8 cellular contexts compared by ENCODE assay signal in the genomic region with DNA sequence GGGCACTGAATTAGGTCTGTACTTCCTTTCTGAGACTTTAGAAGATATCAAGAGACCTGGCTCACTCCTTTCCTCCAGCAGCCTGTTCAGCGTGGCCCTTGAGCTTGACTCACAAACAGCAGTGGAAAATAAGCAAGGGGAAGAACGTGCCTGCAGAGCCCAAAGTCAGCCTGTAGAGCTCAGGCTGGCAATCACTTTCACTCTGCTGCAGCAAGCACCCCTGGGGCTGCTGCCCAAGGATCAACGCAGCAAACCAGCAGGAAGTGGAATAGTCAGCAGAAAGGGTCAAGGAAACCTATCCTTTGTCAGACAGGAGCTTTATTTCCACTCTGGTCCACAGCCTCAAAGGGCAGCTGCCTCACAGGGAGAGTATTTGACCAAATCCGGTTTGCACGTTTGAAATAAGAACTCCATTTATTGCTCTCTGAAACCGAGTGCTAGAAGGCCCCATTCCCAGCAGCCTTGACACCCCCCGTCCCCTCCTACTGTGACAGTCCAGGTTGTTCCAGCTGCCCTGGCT.
A peak's percentile ranks its signal among the peaks of the same experiment; 100 is the strongest.
DNase-seq lines count a peak whose midpoint lies in the region; ATAC-seq, FAIRE-seq and TF ChIP-seq lines count a peak whose summit lies in the region.

No MANE protein-coding gene starts in this region.

- in situ Hi-C loops in HepG2 (cut with HindIII; ENCODE audit: extremely low pct_ligation_motif_present, low pct_unique_long_range_greater_than_20kb) (no loop called here), ACHN (cut with HindIII; ENCODE audit: low pct_ligation_motif_present, low pct_unique_long_range_greater_than_20kb, low sequenced_read_pairs) (no loop called here)

- H3K79me2 ChIP-seq in OCI-LY3 (ENCODE audit: low read length) (peaks cover 9% of the 10 kb centered on the region), HepG2 (ENCODE audit: insufficient read depth, low read length) (no peaks in the 10 kb centered on the region)

- no peak for TF ChIP-seq CTCF in OCI-LY3 (IDR thresholded peaks at IDR 0.05; ENCODE audit: low read depth, low read length)
- no peak for TF ChIP-seq CTCF in HepG2 (CRISPR knock-in tag; IDR thresholded peaks at IDR 0.05)

- H3K27ac ChIP-seq in OCI-LY3 (ENCODE audit: low read length) (peak overlapping the region; percentile 100), HepG2 (ENCODE audit: extremely low read length, insufficient read depth, low read length) (no peak overlapping the region)

- H3K4me1 Mint-ChIP-seq in stimulated activated memory B cell treated with anti-CD40 and anti-IgM and Interleukin-4, amounts not matched to agents 10 μg/mL and 1 μg/mL and 100 μg/mL, for 72 hours: peaks cover 45% of the 10 kb centered on the region

- no peak for TF ChIP-seq POLR2A in HepG2 (IDR thresholded peaks at IDR 0.05; ENCODE audit: insufficient read depth in 1 of 2, low read depth in 2 of 2, low read length in 2 of 2)

- DNase-seq in ELR (ENCODE audit: low read depth) (peak; percentile 86), HCEC 1CT (peak; percentile 25), amniotic epithelial cell (ENCODE audit: low read depth) (peak; percentile 71), HepG2 (ENCODE audit: low spot score) (no peak), ACHN (no peak), NCI-H1048 (lab: John Stamatoyannopoulos, UW) (no peak)

- H3K4me3 Mint-ChIP-seq in stimulated activated memory B cell treated with anti-CD40 and anti-IgM and Interleukin-4, amounts not matched to agents 10 μg/mL and 1 μg/mL and 100 μg/mL, for 72 hours: peak overlapping the region; percentile 54

- H3K4me1 ChIP-seq in OCI-LY3 (ENCODE audit: low read length): peaks cover 73% of the 10 kb centered on the region
- peaks cover 24% of the 10 kb centered on the region for H3K4me1 ChIP-seq in HepG2 (ENCODE audit: insufficient read depth, low read length)

- no peaks in the 10 kb centered on the region for H3K9me3 Mint-ChIP-seq in stimulated activated memory B cell treated with anti-CD40 and anti-IgM and Interleukin-4, amounts not matched to agents 10 μg/mL and 1 μg/mL and 100 μg/mL, for 72 hours

- H2AFZ ChIP-seq in OCI-LY3 (ENCODE audit: low read depth, low read length) (no peak overlapping the region), HepG2 (ENCODE audit: low read length) (no peak overlapping the region)

- H3K4me2 ChIP-seq in OCI-LY3 (ENCODE audit: low read length) (peak overlapping the region; percentile 99), HepG2 (ENCODE audit: low read depth, low read length) (peak overlapping the region; percentile 72)

- TF ChIP-seq EP300 in HepG2 (IDR thresholded peaks at IDR 0.05; ENCODE audit: low read depth in 2 of 2, low read length in 2 of 2): no peak
- TF ChIP-seq EP300 in HepG2 (CRISPR knock-in tag; IDR thresholded peaks at IDR 0.05; ENCODE audit: borderline replicate concordance): no peak

- peak; percentile 92 for ATAC-seq in HepG2
- peak; percentile 84 for ATAC-seq in stimulated activated memory B cell treated with anti-CD40 and anti-IgM and Interleukin-4, amounts not matched to agents 10 μg/mL and 1 μg/mL and 100 μg/mL, for 72 hours

- H3K27me3 ChIP-seq in OCI-LY3 (ENCODE audit: low read depth, low read length) (no peaks in the 10 kb centered on the region), HepG2 (ENCODE audit: control insufficient read depth in 1 of 2, insufficient read depth in 2 of 2, low read length in 2 of 2) (peaks cover 0 to 2% of the 10 kb centered on the region in 2 experiments; a peak in 2 of 5 replicates)

- H3K27ac Mint-ChIP-seq in stimulated activated memory B cell treated with anti-CD40 and anti-IgM and Interleukin-4, amounts not matched to agents 10 μg/mL and 1 μg/mL and 100 μg/mL, for 72 hours: peak overlapping the region; percentile 93

- H3K9me3 ChIP-seq in OCI-LY3 (ENCODE audit: insufficient read depth, low read length): no peaks in the 10 kb centered on the region
- no peaks in the 10 kb centered on the region for H3K9me3 ChIP-seq in HepG2 (ENCODE audit: low read length)

- FAIRE-seq in HepG2 (lab: Jason Lieb, UNC): peak; percentile 39

- H3K36me3 ChIP-seq in OCI-LY3 (replicated peaks; ENCODE audit: low read depth, low read length) (no peaks in the 10 kb centered on the region), HepG2 (replicated peaks in 1 of 2; ENCODE audit: control insufficient read depth in 1 of 2, insufficient read depth in 2 of 2, low read length in 2 of 2) (no peaks in the 10 kb centered on the region)

- H4K20me1 ChIP-seq in OCI-LY3 (ENCODE audit: insufficient read depth, low read length): no peaks in the 10 kb centered on the region
- no peaks in the 10 kb centered on the region for H4K20me1 ChIP-seq in HepG2 (ENCODE audit: insufficient read depth, low read length)

- no peaks in the 10 kb centered on the region for H3K27me3 Mint-ChIP-seq in stimulated activated memory B cell treated with anti-CD40 and anti-IgM and Interleukin-4, amounts not matched to agents 10 μg/mL and 1 μg/mL and 100 μg/mL, for 72 hours

- CTCF ChIA-PET in HepG2 (lab: Yijun Ruan, JAX; ENCODE audit: low intra/inter-chr PET ratio, low total read pairs): no interaction called here

- no TSS peak for BruUV-seq in HepG2 (replicated peaks; lab: Mats Ljungman, UMichigan)

- POLR2A ChIA-PET in HepG2 (lab: Yijun Ruan, JAX): no interaction called here

- peaks cover 6% of the 10 kb centered on the region for H3K36me3 Mint-ChIP-seq in stimulated activated memory B cell treated with anti-CD40 and anti-IgM and Interleukin-4, amounts not matched to agents 10 μg/mL and 1 μg/mL and 100 μg/mL, for 72 hours

- H3K9ac ChIP-seq in OCI-LY3 (ENCODE audit: low read length) (peak overlapping the region; percentile 99), HepG2 (ENCODE audit: insufficient read depth, low read depth, low read length) (no peak overlapping the region)

- no peak for TF ChIP-seq RAD21 in HepG2 (CRISPR knock-in tag; IDR thresholded peaks at IDR 0.05)

- H3K4me3 ChIP-seq in OCI-LY3 (ENCODE audit: low read length): peak overlapping the region; percentile 72
- H3K4me3 ChIP-seq in HepG2 (replicated peaks in 1 of 3; ENCODE audit: insufficient read depth in 1 of 3, low read depth in 2 of 3, low read length in 3 of 3): peak overlapping the region in 1 of 3 experiments; percentile 42; a peak in 2 of 6 replicates

- whole genome bisulfite sequencing in HepG2 (ENCODE audit: low lambda C conversion rate): 0% methylated on average over 7 of the region's 7 CpGs

- intact Hi-C loops in HepG2 (cut with micrococcal nuclease; ENCODE audit: unreplicated experiment): no loop called here

TF ChIP-seq in HepG2, 621 proteins besides CTCF, POLR2A, EP300 and RAD21:
- TF ChIP-seq ZNF331 (CRISPR knock-in tag; IDR thresholded peaks at IDR 0.05) (peak; percentile 95), ZNF501 (CRISPR knock-in tag; IDR thresholded peaks at IDR 0.05) (no peak), ZKSCAN8 (CRISPR knock-in tag; IDR thresholded peaks at IDR 0.05; ENCODE audit: borderline replicate concordance) (no peak), POGZ (CRISPR knock-in tag; IDR thresholded peaks at IDR 0.05) (no peak), THRA (CRISPR knock-in tag; IDR thresholded peaks at IDR 0.05; ENCODE audit: borderline replicate concordance) (no peak), ATF1 (CRISPR knock-in tag; IDR thresholded peaks at IDR 0.05) (no peak), MAFK (conservative IDR thresholded peaks at IDR 0.05 in 1 of 2, IDR thresholded peaks at IDR 0.05 in 1 of 2; ENCODE audit: low read length in 2 of 2) (peak in 1 of 2 experiments; percentile 6; a peak in 1 of 4 replicates), ZNF605 (CRISPR knock-in tag; IDR thresholded peaks at IDR 0.05) (no peak), HNRNPUL1 (IDR thresholded peaks at IDR 0.05; ENCODE audit: low read depth, low read length) (no peak)
- TF ChIP-seq, protein P1, sequence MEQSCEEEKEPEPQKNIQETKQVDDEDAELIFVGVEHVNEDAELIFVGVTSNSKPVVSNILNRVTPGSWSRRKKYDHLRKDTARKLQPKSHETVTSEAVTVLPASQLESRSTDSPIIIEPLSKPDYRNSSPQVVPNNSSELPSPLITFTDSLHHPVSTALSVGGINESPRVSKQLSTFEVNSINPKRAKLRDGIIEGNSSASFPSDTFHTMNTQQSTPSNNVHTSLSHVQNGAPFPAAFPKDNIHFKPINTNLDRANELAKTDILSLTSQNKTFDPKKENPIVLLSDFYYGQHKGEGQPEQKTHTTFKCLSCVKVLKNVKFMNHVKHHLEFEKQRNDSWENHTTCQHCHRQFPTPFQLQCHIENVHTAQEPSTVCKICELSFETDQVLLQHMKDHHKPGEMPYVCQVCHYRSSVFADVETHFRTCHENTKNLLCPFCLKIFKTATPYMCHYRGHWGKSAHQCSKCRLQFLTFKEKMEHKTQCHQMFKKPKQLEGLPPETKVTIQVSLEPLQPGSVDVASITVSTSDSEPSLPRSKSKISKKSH (CRISPR knock-in tag; IDR thresholded peaks at IDR 0.05; ENCODE audit: borderline replicate concordance): no peak

Comparison
In these comparisons a context has a peak if more than half of its experiments do, and no peak if none do; other contexts are left out.
1. DNase-seq: peak in ELR (single experiment), HCEC 1CT (single experiment) and amniotic epithelial cell (single experiment); none in HepG2 (single experiment), ACHN (single experiment) and NCI-H1048 (single experiment).